Comparison of ENCODE assay signal across 13 cellular contexts in the genomic region with DNA sequence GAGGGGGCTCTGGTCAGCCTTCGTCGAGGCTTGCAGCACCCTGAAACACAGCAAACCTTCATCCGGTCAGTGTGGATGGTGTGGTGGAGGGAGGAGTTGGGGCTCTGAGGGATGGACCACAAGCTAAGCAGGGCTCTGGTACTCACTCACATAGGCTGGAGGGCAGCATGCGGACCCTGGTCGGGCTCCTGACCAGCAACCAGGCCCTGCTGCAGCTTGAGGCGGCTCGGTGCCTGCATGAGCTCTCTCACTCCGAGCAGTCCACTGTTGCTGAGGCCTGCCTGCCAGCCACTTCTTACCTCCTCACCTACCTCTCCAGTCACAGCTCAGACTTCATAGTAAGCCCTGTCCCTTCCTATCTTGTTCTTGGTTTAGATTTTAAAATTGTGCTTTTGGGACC. TPM values are rescaled to one million over a fixed set of nuclear protein-coding genes. Genes with fewer than 3 reads are reported as not detected.
A peak's percentile ranks its signal among the peaks of the same experiment; 100 is the strongest.
DNase-seq lines count a peak whose midpoint lies in the region; ATAC-seq and TF ChIP-seq lines count a peak whose summit lies in the region.
"Had no signal": no experiment of that assay in that cellular context is flagged by ENCODE, and none has a peak within 500 bp of the region (broad histone marks: within the 10 kb centered on the region; RNA-seq: fewer than 3 reads in every experiment).

No MANE protein-coding gene starts in this region.

- H3K4me3 ChIP-seq in BLaER1 (no peak overlapping the region), coronary artery (no peak overlapping the region)
- H3K4me3 ChIP-seq in CD4-positive, CD25-positive, alpha-beta regulatory T cell (ENCODE audit: low read depth, low read length) = no peak overlapping the region
- H3K4me3 ChIP-seq: SJCRH30 had no signal

- H3K27ac Mint-ChIP-seq in CD4-positive, CD25-positive, alpha-beta regulatory T cell = no peak overlapping the region
- H3K27ac Mint-ChIP-seq in activated naive CD8-positive, alpha-beta T cell = peak overlapping the region; percentile 34
- H3K27ac Mint-ChIP-seq in neural crest cell (ENCODE audit: unreplicated experiment) = no peak overlapping the region

- peaks cover 0 to 1% (median 0%) of the 10 kb centered on the region in 7 donors for H3K9me3 Mint-ChIP-seq in CD4-positive, CD25-positive, alpha-beta regulatory T cell
- no peaks in the 10 kb centered on the region for H3K9me3 Mint-ChIP-seq in activated naive CD8-positive, alpha-beta T cell (ENCODE audit: low read depth)
- peaks cover 4% of the 10 kb centered on the region for H3K9me3 Mint-ChIP-seq in neural crest cell

- DNase-seq in CD4-positive, CD25-positive, alpha-beta regulatory T cell = no peak
- DNase-seq in neural crest cell (ENCODE audit: low read depth, low spot score) (no peak), Kasumi-1 (lab: John Stamatoyannopoulos, UW) (no peak), coronary artery (ENCODE audit: low spot score) (no peak)
- DNase-seq: BE2C, Caco-2, H7, NCI-H1436, NCI-H748 treated with DMSO at 0.1 percent for 48 hours, SJCRH30 had no signal

- H3K9me3 ChIP-seq in BLaER1 = no peaks in the 10 kb centered on the region
- H3K9me3 ChIP-seq in CD4-positive, CD25-positive, alpha-beta regulatory T cell (ENCODE audit: control insufficient read depth in 2 of 2, low read length in 2 of 2) = no peaks in the 10 kb centered on the region
- H3K9me3 ChIP-seq: BE2C, Caco-2, SJCRH30 had no signal

- H3K4me1 Mint-ChIP-seq in CD4-positive, CD25-positive, alpha-beta regulatory T cell = peaks cover 20 to 66% (median 34%) of the 10 kb centered on the region in 4 donors
- peaks cover 48% of the 10 kb centered on the region for H3K4me1 Mint-ChIP-seq in activated naive CD8-positive, alpha-beta T cell (ENCODE audit: low read depth)
- H3K4me1 Mint-ChIP-seq in neural crest cell = peaks cover 36% of the 10 kb centered on the region

- no peaks in the 10 kb centered on the region for H3K27me3 ChIP-seq in BLaER1
- no peaks in the 10 kb centered on the region for H3K27me3 ChIP-seq in CD4-positive, CD25-positive, alpha-beta regulatory T cell (ENCODE audit: control insufficient read depth, insufficient read depth, low read length)
- H3K27me3 ChIP-seq: BE2C, SJCRH30 had no signal

- peaks cover 25% of the 10 kb centered on the region; the same call in 1 of the 2 replicates for H4K20me1 ChIP-seq in BLaER1

- TF ChIP-seq CTCF in neural crest cell (conservative IDR thresholded peaks at IDR 0.05) = no peak
- TF ChIP-seq CTCF in coronary artery (IDR thresholded peaks at IDR 0.05) = no peak

- ATAC-seq in CD4-positive, CD25-positive, alpha-beta regulatory T cell (ENCODE audit: low read depth in 2 of 2) = no peak
- ATAC-seq in HG03520 (IDR thresholded peaks at IDR 0.05; ENCODE audit: unreplicated experiment) = no peak

- peaks cover 19% of the 10 kb centered on the region for H3K36me3 Mint-ChIP-seq in CD4-positive, CD25-positive, alpha-beta regulatory T cell
- no peaks in the 10 kb centered on the region for H3K36me3 Mint-ChIP-seq in activated naive CD8-positive, alpha-beta T cell
- H3K36me3 Mint-ChIP-seq in neural crest cell (ENCODE audit: low read depth) = peaks cover 6% of the 10 kb centered on the region

- peaks cover 43% of the 10 kb centered on the region for H3K4me1 ChIP-seq in BLaER1
- peaks cover 26% of the 10 kb centered on the region for H3K4me1 ChIP-seq in CD4-positive, CD25-positive, alpha-beta regulatory T cell (ENCODE audit: control insufficient read depth, insufficient read depth, low read length, poor library complexity, severe bottlenecking)

- no peak overlapping the region for H3K27ac ChIP-seq in BLaER1
- H3K27ac ChIP-seq in CD4-positive, CD25-positive, alpha-beta regulatory T cell (ENCODE audit: insufficient read depth, low read length, poor library complexity, severe bottlenecking) = no peak overlapping the region
- H3K27ac ChIP-seq in coronary artery = no peak overlapping the region
- H3K27ac ChIP-seq: SJCRH30 had no signal

- H3K4me2 ChIP-seq in BLaER1 = no peak overlapping the region

- no peaks in the 10 kb centered on the region for H3K27me3 Mint-ChIP-seq in CD4-positive, CD25-positive, alpha-beta regulatory T cell
- H3K27me3 Mint-ChIP-seq in activated naive CD8-positive, alpha-beta T cell = no peaks in the 10 kb centered on the region
- no peaks in the 10 kb centered on the region for H3K27me3 Mint-ChIP-seq in neural crest cell (ENCODE audit: low read depth)

- H3K36me3 ChIP-seq in BLaER1 = peaks cover 51% of the 10 kb centered on the region
- peaks cover 24% of the 10 kb centered on the region for H3K36me3 ChIP-seq in CD4-positive, CD25-positive, alpha-beta regulatory T cell (ENCODE audit: control insufficient read depth, insufficient read depth, low read length)

- peak overlapping the region; percentile 0 to 94 (median 28) for H3K4me3 Mint-ChIP-seq in CD4-positive, CD25-positive, alpha-beta regulatory T cell
- H3K4me3 Mint-ChIP-seq in activated naive CD8-positive, alpha-beta T cell = no peak overlapping the region
- H3K4me3 Mint-ChIP-seq in neural crest cell = peak overlapping the region; percentile 87

- peak overlapping the region; percentile 3; the same call in 1 of the 2 replicates for H3K9ac ChIP-seq in BLaER1

RNA-seq across cellular contexts. Expression of a gene that starts 2.5 kb away (rescaled TPM):
- 22.6 TPM for total RNA-seq in CD4-positive, CD25-positive, alpha-beta regulatory T cell
- 10 to 100 TPM; 17.0 to 24.1 (median 18.4) TPM for polyA plus RNA-seq in CD4-positive, CD25-positive, alpha-beta regulatory T cell
- 25.2 and 27.4 TPM in 2 replicates for total RNA-seq in neural crest cell

RNA-seq across cellular contexts. Expression of a gene that starts 5.7 kb away (rescaled TPM):
- 42.6 TPM for total RNA-seq in CD4-positive, CD25-positive, alpha-beta regulatory T cell
- polyA plus RNA-seq in CD4-positive, CD25-positive, alpha-beta regulatory T cell = 100 to 1,000 TPM; 165 to 208 (median 169) TPM
- total RNA-seq in neural crest cell = 62.7 and 69.7 TPM in 2 replicates

RNA-seq across cellular contexts. Expression of a gene that starts 5.9 kb away (rescaled TPM):
- 170 TPM for total RNA-seq in CD4-positive, CD25-positive, alpha-beta regulatory T cell
- polyA plus RNA-seq in CD4-positive, CD25-positive, alpha-beta regulatory T cell = 100 to 1,000 TPM; 136 to 197 (median 184) TPM
- total RNA-seq in neural crest cell = 80.0 and 87.3 TPM in 2 replicates

RNA-seq across cellular contexts. Expression of a gene that starts 8.7 kb away (rescaled TPM):
- not detected for total RNA-seq in CD4-positive, CD25-positive, alpha-beta regulatory T cell
- polyA plus RNA-seq in CD4-positive, CD25-positive, alpha-beta regulatory T cell = 1 to 10 TPM; 1.3 to 2.6 (median 2.1) TPM
- 0.28 and 0.55 TPM in 2 replicates for total RNA-seq in neural crest cell

RNA-seq across cellular contexts. Expression of a gene that starts 23.0 kb away (rescaled TPM):
- total RNA-seq in CD4-positive, CD25-positive, alpha-beta regulatory T cell = 47.5 TPM
- 10 to 100 TPM; 17.6 to 25.3 (median 19.9) TPM for polyA plus RNA-seq in CD4-positive, CD25-positive, alpha-beta regulatory T cell
- 23.6 and 24.0 TPM in 2 replicates for total RNA-seq in neural crest cell
